In the genomic region with DNA sequence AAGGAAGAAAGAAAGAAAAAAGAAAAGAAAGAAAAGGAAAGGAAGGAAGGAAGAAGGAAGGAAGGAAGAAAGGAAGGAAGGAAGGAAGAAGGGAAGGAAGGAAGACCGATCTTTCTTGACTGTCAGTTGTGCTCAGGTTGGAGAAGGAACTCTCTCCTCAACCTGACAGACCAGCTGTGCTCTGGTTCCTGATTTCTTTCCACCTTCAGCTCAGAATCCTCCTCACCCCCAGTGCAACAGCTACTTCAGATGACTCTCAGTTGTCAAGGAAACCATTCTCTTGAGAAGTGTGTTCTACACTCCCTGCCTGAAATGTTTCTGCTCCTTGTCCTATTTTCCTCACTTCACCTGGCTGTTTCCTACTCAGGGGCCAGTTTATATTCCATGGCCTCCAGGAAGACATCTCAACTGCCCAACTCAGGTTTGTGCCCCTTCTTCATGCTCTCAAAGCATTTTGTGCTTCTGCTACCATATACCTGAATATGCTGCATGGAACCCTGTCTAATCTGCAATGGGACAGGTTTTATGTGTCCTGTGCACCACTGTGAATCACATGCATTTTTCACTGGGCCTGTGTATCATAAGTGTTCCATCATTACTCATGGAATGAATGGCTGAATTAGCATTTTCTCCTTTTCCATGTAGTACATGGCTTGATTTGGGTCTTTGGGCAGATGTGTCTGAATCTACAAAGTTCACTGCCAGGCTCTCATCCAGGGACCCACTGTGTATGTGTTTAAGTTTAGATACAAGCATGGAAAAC, we compare ENCODE assay signal across 16 cellular contexts.
"Had no signal": no experiment of that assay in that cellular context is flagged by ENCODE, and none has a peak within 500 bp of the region (broad histone marks: within the 10 kb centered on the region; RNA-seq: fewer than 3 reads in every experiment).

No MANE protein-coding gene starts in this region.

- ATAC-seq: naive thymus-derived CD8-positive, alpha-beta T cell had no signal

- H3K4me1 ChIP-seq: adrenal gland, left ventricle myocardium inferior, right atrium auricular region, suprapubic skin had no signal

- H3K27ac ChIP-seq: adrenal gland, left ventricle myocardium inferior, neutrophil, right atrium auricular region, suprapubic skin had no signal

- H3K9me3 ChIP-seq: adrenal gland, left ventricle myocardium inferior, neutrophil, right atrium auricular region, suprapubic skin had no signal

- H3K36me3 ChIP-seq: adrenal gland, left ventricle myocardium inferior, neutrophil, right atrium auricular region, suprapubic skin had no signal

- DNase-seq: activated CD4-positive, CD25-positive, alpha-beta regulatory T cell treated with anti-CD3 and anti-CD28 coated beads, Interleukin-2, amount 50 U/mL, for 72 hours; activated naive CD4-positive, alpha-beta T cell treated with anti-CD3 and anti-CD28 coated beads, Interleukin-2, amount 10 ng/mL, durations not matched to agents 7 days and 5 days; adrenal gland; hippocampal formation; left ventricle myocardium inferior; naive thymus-derived CD8-positive, alpha-beta T cell; posterior cingulate gyrus; stimulated activated CD4-positive, alpha-beta T cell treated with anti-CD3 and anti-CD28 coated beads, Interleukin-15, amount 100 ng/mL, for 24 hours; stimulated activated CD4-positive, alpha-beta T cell treated with anti-CD3 and anti-CD28 coated beads, Interleukin-4, amount 100 ng/mL, for 1 hour; stimulated activated naive CD4-positive, alpha-beta T cell treated with Interleukin-2 at 50 U/mL for 16 hours; T-helper 1 cell; T1000 had no signal

- H3K27me3 ChIP-seq: adrenal gland, neutrophil, right atrium auricular region, suprapubic skin had no signal

- H3K4me3 ChIP-seq: adrenal gland, left ventricle myocardium inferior, right atrium auricular region, skin epidermis, suprapubic skin had no signal
